7 cellular contexts compared by ENCODE assay signal in genomic region chr1:28448094-28448611, GRCh38. TPM values are rescaled to one million over a fixed set of nuclear protein-coding genes. Genes with fewer than 3 reads are reported as not detected.
DNase-seq lines count a peak whose midpoint lies in the region; ATAC-seq and TF ChIP-seq lines count a peak whose summit lies in the region.
"Not testable (repeated sequence)": the region's sequence is repeated elsewhere in the genome, so short reads cannot be mapped to it uniquely, and the experiment has no call there.

No MANE protein-coding gene starts in this region.

- H3K27me3 Mint-ChIP-seq in activated CD4-positive, alpha-beta T cell treated with anti-CD3 and anti-CD28 coated beads, Interleukin-2, amount 10 ng/mL, durations not matched to agents 24 days and 14 days; activated T-helper 2 cell treated with anti-CD3 and anti-CD28 coated beads, Interferon-gamma antibody, Interleukin-2, Interleukin-4, amounts not matched to agents 10 μg/mL and 5 μg/mL and 100 μg/mL, durations not matched to agents 14 hours and 24 hours and 36 hours (ENCODE audit: low read depth); natural killer cell treated with Interleukin-12 subunit alpha and Interleukin-12 subunit beta and Interleukin-15 and Interleukin-18, amount 100 ng/mL, for 72 hours; stimulated activated memory B cell treated with anti-CD40 and anti-IgM and Interleukin-4, amounts not matched to agents 10 μg/mL and 1 μg/mL and 100 μg/mL, for 72 hours: not testable (repeated sequence)

- peak overlapping the region; percentile 24 for H3K4me2 ChIP-seq in Loucy (ENCODE audit: low read depth, low read length, poor library complexity, severe bottlenecking)
- H3K4me2 ChIP-seq in hepatocyte, result not testable (repeated sequence)

- H3K27ac Mint-ChIP-seq in activated CD4-positive, alpha-beta T cell treated with anti-CD3 and anti-CD28 coated beads, Interleukin-2, amount 10 ng/mL, durations not matched to agents 24 days and 14 days, result peak overlapping the region; percentile 75
- H3K27ac Mint-ChIP-seq in activated T-helper 2 cell treated with anti-CD3 and anti-CD28 coated beads, Interferon-gamma antibody, Interleukin-2, Interleukin-4, amounts not matched to agents 10 μg/mL and 5 μg/mL and 100 μg/mL, durations not matched to agents 14 hours and 24 hours and 36 hours, result peak overlapping the region; percentile 28
- H3K27ac Mint-ChIP-seq in natural killer cell treated with Interleukin-12 subunit alpha and Interleukin-12 subunit beta and Interleukin-15 and Interleukin-18, amount 100 ng/mL, for 72 hours, result peak overlapping the region; percentile 20 to 78
- peak overlapping the region; percentile 69 for H3K27ac Mint-ChIP-seq in stimulated activated memory B cell treated with anti-CD40 and anti-IgM and Interleukin-4, amounts not matched to agents 10 μg/mL and 1 μg/mL and 100 μg/mL, for 72 hours

- not testable (repeated sequence) for H3K4me3 ChIP-seq in Loucy (ENCODE audit: low read length, poor library complexity, severe bottlenecking); breast epithelium; hepatocyte

- peak overlapping the region; percentile 51 for H3K9ac ChIP-seq in Loucy (ENCODE audit: low read depth, low read length, poor library complexity, severe bottlenecking)

- H3K27ac ChIP-seq in breast epithelium (peak overlapping the region; percentile 73 to 77), hepatocyte (peak overlapping the region; percentile 31)

- DNase-seq in activated CD4-positive, alpha-beta T cell treated with anti-CD3 and anti-CD28 coated beads, Interleukin-2, amount 10 ng/mL, durations not matched to agents 24 days and 14 days; activated T-helper 2 cell treated with anti-CD3 and anti-CD28 coated beads, Interferon-gamma antibody, Interleukin-2, Interleukin-4, amounts not matched to agents 10 μg/mL and 5 μg/mL and 100 μg/mL, durations not matched to agents 14 hours and 24 hours and 36 hours (ENCODE audit: low spot score); breast epithelium (ENCODE audit: low spot score in 2 of 2); hepatocyte (ENCODE audit: low spot score); natural killer cell treated with Interleukin-12 subunit alpha and Interleukin-12 subunit beta and Interleukin-15 and Interleukin-18, amount 100 ng/mL, for 72 hours (ENCODE audit: low spot score): not testable (repeated sequence)

- H3K36me3 Mint-ChIP-seq in activated CD4-positive, alpha-beta T cell treated with anti-CD3 and anti-CD28 coated beads, Interleukin-2, amount 10 ng/mL, durations not matched to agents 24 days and 14 days (ENCODE audit: low read depth), result peaks cover 15% of the 10 kb centered on the region
- H3K36me3 Mint-ChIP-seq in activated T-helper 2 cell treated with anti-CD3 and anti-CD28 coated beads, Interferon-gamma antibody, Interleukin-2, Interleukin-4, amounts not matched to agents 10 μg/mL and 5 μg/mL and 100 μg/mL, durations not matched to agents 14 hours and 24 hours and 36 hours (ENCODE audit: low read depth), result peaks cover 19% of the 10 kb centered on the region
- H3K36me3 Mint-ChIP-seq in natural killer cell treated with Interleukin-12 subunit alpha and Interleukin-12 subunit beta and Interleukin-15 and Interleukin-18, amount 100 ng/mL, for 72 hours, result not testable (repeated sequence)
- H3K36me3 Mint-ChIP-seq in stimulated activated memory B cell treated with anti-CD40 and anti-IgM and Interleukin-4, amounts not matched to agents 10 μg/mL and 1 μg/mL and 100 μg/mL, for 72 hours, result peaks cover 21% of the 10 kb centered on the region

- WGBS in hepatocyte (ENCODE audit: low lambda C conversion rate, missing lambda C conversion rate), result 94% methylated on average over 8 of the region's 8 CpGs

- not testable (repeated sequence) for H3K27me3 ChIP-seq in Loucy (ENCODE audit: insufficient read depth, low read length, poor library complexity, severe bottlenecking); breast epithelium; hepatocyte

- not testable (repeated sequence) for H4K20me1 ChIP-seq in Loucy (ENCODE audit: insufficient read depth, low read length, poor library complexity, severe bottlenecking); hepatocyte (ENCODE audit: insufficient read depth, poor library complexity, severe bottlenecking)

- not testable (repeated sequence) for H3K4me3 Mint-ChIP-seq in activated CD4-positive, alpha-beta T cell treated with anti-CD3 and anti-CD28 coated beads, Interleukin-2, amount 10 ng/mL, durations not matched to agents 24 days and 14 days; activated T-helper 2 cell treated with anti-CD3 and anti-CD28 coated beads, Interferon-gamma antibody, Interleukin-2, Interleukin-4, amounts not matched to agents 10 μg/mL and 5 μg/mL and 100 μg/mL, durations not matched to agents 14 hours and 24 hours and 36 hours (ENCODE audit: low read depth); natural killer cell treated with Interleukin-12 subunit alpha and Interleukin-12 subunit beta and Interleukin-15 and Interleukin-18, amount 100 ng/mL, for 72 hours; stimulated activated memory B cell treated with anti-CD40 and anti-IgM and Interleukin-4, amounts not matched to agents 10 μg/mL and 1 μg/mL and 100 μg/mL, for 72 hours

- H3K4me1 ChIP-seq in Loucy (ENCODE audit: insufficient read depth, low read length, poor library complexity, severe bottlenecking), result peaks cover 37% of the 10 kb centered on the region
- not testable (repeated sequence) for H3K4me1 ChIP-seq in breast epithelium; hepatocyte (ENCODE audit: insufficient read depth)

- peaks cover 52% of the 10 kb centered on the region for H3K79me2 ChIP-seq in Loucy (ENCODE audit: insufficient read depth, low read length)
- peaks cover 40% of the 10 kb centered on the region for H3K79me2 ChIP-seq in hepatocyte

- not testable (repeated sequence) for TF ChIP-seq POLR2A in breast epithelium (IDR thresholded peaks at IDR 0.05)

- H3K9me3 Mint-ChIP-seq in activated CD4-positive, alpha-beta T cell treated with anti-CD3 and anti-CD28 coated beads, Interleukin-2, amount 10 ng/mL, durations not matched to agents 24 days and 14 days; activated T-helper 2 cell treated with anti-CD3 and anti-CD28 coated beads, Interferon-gamma antibody, Interleukin-2, Interleukin-4, amounts not matched to agents 10 μg/mL and 5 μg/mL and 100 μg/mL, durations not matched to agents 14 hours and 24 hours and 36 hours; natural killer cell treated with Interleukin-12 subunit alpha and Interleukin-12 subunit beta and Interleukin-15 and Interleukin-18, amount 100 ng/mL, for 72 hours; stimulated activated memory B cell treated with anti-CD40 and anti-IgM and Interleukin-4, amounts not matched to agents 10 μg/mL and 1 μg/mL and 100 μg/mL, for 72 hours: not testable (repeated sequence)

- ATAC-seq in natural killer cell treated with Interleukin-12 subunit alpha and Interleukin-12 subunit beta and Interleukin-15 and Interleukin-18, amount 100 ng/mL, for 72 hours; stimulated activated memory B cell treated with anti-CD40 and anti-IgM and Interleukin-4, amounts not matched to agents 10 μg/mL and 1 μg/mL and 100 μg/mL, for 72 hours: not testable (repeated sequence)

- intact Hi-C loops in activated CD4-positive, alpha-beta T cell treated with anti-CD3 and anti-CD28 coated beads, Interleukin-2, amount 10 ng/mL, durations not matched to agents 24 days and 14 days (cut with micrococcal nuclease), result loop anchor here (10.0 kb wide), 1 partner anchor 1313 kb away; no protein-coding TSS in a partner anchor
- intact Hi-C loops in activated T-helper 2 cell treated with anti-CD3 and anti-CD28 coated beads, Interferon-gamma antibody, Interleukin-2, Interleukin-4, amounts not matched to agents 10 μg/mL and 5 μg/mL and 100 μg/mL, durations not matched to agents 14 hours and 24 hours and 36 hours (cut with micrococcal nuclease); breast epithelium (cut with DNase I; ENCODE audit: low total_unique reads): not testable (repeated sequence)

- peaks cover 27% of the 10 kb centered on the region for H3K4me1 Mint-ChIP-seq in activated CD4-positive, alpha-beta T cell treated with anti-CD3 and anti-CD28 coated beads, Interleukin-2, amount 10 ng/mL, durations not matched to agents 24 days and 14 days
- H3K4me1 Mint-ChIP-seq in activated T-helper 2 cell treated with anti-CD3 and anti-CD28 coated beads, Interferon-gamma antibody, Interleukin-2, Interleukin-4, amounts not matched to agents 10 μg/mL and 5 μg/mL and 100 μg/mL, durations not matched to agents 14 hours and 24 hours and 36 hours (ENCODE audit: low read depth), result peaks cover 32% of the 10 kb centered on the region
- H3K4me1 Mint-ChIP-seq in natural killer cell treated with Interleukin-12 subunit alpha and Interleukin-12 subunit beta and Interleukin-15 and Interleukin-18, amount 100 ng/mL, for 72 hours (ENCODE audit: low read depth in 2 of 2), result peaks cover 10 to 11% of the 10 kb centered on the region in 2 donors
- H3K4me1 Mint-ChIP-seq in stimulated activated memory B cell treated with anti-CD40 and anti-IgM and Interleukin-4, amounts not matched to agents 10 μg/mL and 1 μg/mL and 100 μg/mL, for 72 hours, result peaks cover 20% of the 10 kb centered on the region

- not testable (repeated sequence) for H3K9me3 ChIP-seq in Loucy (ENCODE audit: insufficient read depth, low read depth, low read length); breast epithelium; hepatocyte (ENCODE audit: low read depth)

- not testable (repeated sequence) for H3K36me3 ChIP-seq in Loucy (ENCODE audit: insufficient read depth, low read length); breast epithelium; hepatocyte (replicated peaks; ENCODE audit: insufficient read depth, low read depth)

- H3K9me2 ChIP-seq in Loucy (replicated peaks; ENCODE audit: low read depth, low read length); hepatocyte (replicated peaks; ENCODE audit: insufficient read depth): not testable (repeated sequence)

- TF ChIP-seq CTCF in Loucy (conservative IDR thresholded peaks at IDR 0.05; ENCODE audit: low read length); breast epithelium (IDR thresholded peaks at IDR 0.05); hepatocyte (IDR thresholded peaks at IDR 0.05; ENCODE audit: poor library complexity): not testable (repeated sequence)

- H2AFZ ChIP-seq in Loucy (ENCODE audit: low read length); hepatocyte: not testable (repeated sequence)

- H3F3A ChIP-seq in Loucy (ENCODE audit: low read depth), result not testable (repeated sequence)

RNA-seq across cellular contexts. Expression of gene RCC1, which starts 57.7 kb away (rescaled TPM):
- total RNA-seq in activated CD4-positive, alpha-beta T cell treated with anti-CD3 and anti-CD28 coated beads, Interleukin-2, amount 10 ng/mL, durations not matched to agents 24 days and 14 days, result 143 and 145 TPM in 2 replicates
- 128 and 136 TPM in 2 replicates for total RNA-seq in activated T-helper 2 cell treated with anti-CD3 and anti-CD28 coated beads, Interferon-gamma antibody, Interleukin-2, Interleukin-4, amounts not matched to agents 10 μg/mL and 5 μg/mL and 100 μg/mL, durations not matched to agents 14 hours and 24 hours and 36 hours
- total RNA-seq in breast epithelium, result 10 to 100 TPM; 15.7 to 44.9 (median 40.1) TPM
- total RNA-seq in hepatocyte, result 37.3 and 38.5 TPM in 2 replicates
- polyA plus RNA-seq in hepatocyte, result 15.7 and 23.5 TPM in 2 replicates
- 100 to 1,000 TPM in 1 of 2 donors, 10 to 100 TPM in 1; 57.1 to 153 TPM for total RNA-seq in natural killer cell treated with Interleukin-12 subunit alpha and Interleukin-12 subunit beta and Interleukin-15 and Interleukin-18, amount 100 ng/mL, for 72 hours
